ENCODE assay signal across 28 cellular contexts in genomic region chr2:47601518-47602015, GRCh38. TPM values are rescaled to one million over a fixed set of nuclear protein-coding genes. Genes with fewer than 3 reads are reported as not detected.
DNase-seq lines count a peak whose midpoint lies in the region; ATAC-seq, FAIRE-seq and TF ChIP-seq lines count a peak whose summit lies in the region.
"Had no signal": no experiment of that assay in that cellular context is flagged by ENCODE, and none has a peak within 500 bp of the region (broad histone marks: within the 10 kb centered on the region; RNA-seq: fewer than 3 reads in every experiment).

No MANE protein-coding gene starts in this region.

- H3K4me3 ChIP-seq in H1 (ENCODE audit: extremely low read depth in 1 of 4, insufficient read depth in 2 of 4, low read depth in 3 of 4, low read length in 4 of 4) (no peak overlapping the region), esophagus muscularis mucosa (no peak overlapping the region)
- H3K4me3 ChIP-seq: A549, GM12878, mucosa of descending colon, thoracic aorta had no signal

- H3K14ac ChIP-seq in H1 (ENCODE audit: insufficient read length) = no peak overlapping the region

- H4K91ac ChIP-seq in H1 (replicated peaks; ENCODE audit: insufficient read length, low read length) = no peak overlapping the region

- H3K27ac ChIP-seq in H1 (ENCODE audit: low read depth, low read length) (no peak overlapping the region), esophagus muscularis mucosa (replicated peaks in 1 of 4) (no peak overlapping the region)
- H3K27ac ChIP-seq: A549, thoracic aorta had no signal

- H2BK20ac ChIP-seq in H1 (ENCODE audit: low read length) = no peak overlapping the region

- H3K9me3 ChIP-seq in H1 (ENCODE audit: insufficient read depth in 2 of 2, low read depth in 1 of 2, low read length in 1 of 2) (no peaks in the 10 kb centered on the region), esophagus muscularis mucosa (no peaks in the 10 kb centered on the region)
- H3K9me3 ChIP-seq: mucosa of descending colon, thoracic aorta had no signal

- H3K4me1 ChIP-seq in H1 (replicated peaks in 1 of 4; ENCODE audit: control insufficient read depth in 3 of 4, insufficient read depth in 4 of 4, low read length in 3 of 4) = peaks cover 2 to 7% (median 4%) of the 10 kb centered on the region in 4 experiments; a peak in 6 of 7 replicates
- H3K4me1 ChIP-seq in esophagus muscularis mucosa = no peaks in the 10 kb centered on the region
- H3K4me1 ChIP-seq: A549 had no signal

- ATAC-seq in GM21390 (IDR thresholded peaks at IDR 0.05; ENCODE audit: unreplicated experiment) (no peak), sciatic nerve (no peak)
- ATAC-seq: A549, GM12878, mucosa of descending colon, T-cell had no signal

- H3K79me2 ChIP-seq in H1 (ENCODE audit: control insufficient read depth in 1 of 2, insufficient read depth in 2 of 2, low read length in 2 of 2) = no peaks in the 10 kb centered on the region; a peak in 1 of 4 replicates

- intact Hi-C loops in sciatic nerve (cut with DNase I) = no loop called here
- intact Hi-C loops in esophagus muscularis mucosa (cut with DNase I) = no loop called here

- H4K8ac ChIP-seq in H1 (ENCODE audit: extremely low read depth, insufficient read depth, low read length) = peak overlapping the region; percentile 71; the same call in 1 of the 2 replicates

- no peak overlapping the region for H2BK5ac ChIP-seq in H1 (ENCODE audit: low read depth, low read length)

- H3K36me3 ChIP-seq in H1 (ENCODE audit: control insufficient read depth in 2 of 4, insufficient read depth in 4 of 4, low read length in 3 of 4) = no peaks in the 10 kb centered on the region
- no peaks in the 10 kb centered on the region for H3K36me3 ChIP-seq in esophagus muscularis mucosa
- H3K36me3 ChIP-seq: thoracic aorta had no signal

- H3K4ac ChIP-seq in H1 (replicated peaks; ENCODE audit: insufficient read length, low read depth, low read length) = no peak overlapping the region

- H3K4me2 ChIP-seq in H1 (ENCODE audit: insufficient read depth in 1 of 2, low read depth in 2 of 2, low read length in 2 of 2) = no peak overlapping the region; a peak in 1 of 4 replicates
- H3K4me2 ChIP-seq: A549 had no signal

- no peak overlapping the region for H2AK5ac ChIP-seq in H1 (ENCODE audit: low read depth, low read length)

- H3K56ac ChIP-seq in H1 (replicated peaks; ENCODE audit: insufficient read length, low read depth, low read length) = no peak overlapping the region

- H2BK15ac ChIP-seq in H1 (ENCODE audit: low read length) = no peak overlapping the region

- no peak overlapping the region for H4K5ac ChIP-seq in H1 (ENCODE audit: insufficient read length, low read depth, low read length)

- POLR2A ChIA-PET in H1 (lab: Charles Lee; ENCODE audit: partially characterized antibody) = interaction anchor here (0.6 kb wide), 2 partner anchors 8 to 15 kb away, joined by 3 read pairs; no protein-coding TSS in a partner anchor

- no peak for TF ChIP-seq RAD21 in H1 (IDR thresholded peaks at IDR 0.05 in 1 of 2, conservative IDR thresholded peaks at IDR 0.05 in 1 of 2; ENCODE audit: low read depth in 2 of 2, low read length in 2 of 2)

- no peak overlapping the region for H2AFZ ChIP-seq in H1 (ENCODE audit: low read length)

- CTCF ChIA-PET in H1 (lab: Charles Lee; ENCODE audit: partially characterized antibody) = interaction anchor here (1.1 to 1.2 kb wide), 2 partner anchors 10 to 53 kb away, joined by 3 read pairs; no protein-coding TSS in a partner anchor

- TF ChIP-seq POLR2A in H1 (IDR thresholded peaks at IDR 0.05; ENCODE audit: control extremely low read depth in 1 of 2, low read depth in 2 of 2, low read length in 2 of 2) (no peak), esophagus muscularis mucosa (IDR thresholded peaks at IDR 0.05; ENCODE audit: low read depth) (no peak)

- H4K20me1 ChIP-seq in H1 (replicated peaks in 1 of 2; ENCODE audit: control insufficient read depth in 1 of 2, insufficient read depth in 2 of 2, low read length in 2 of 2) = no peaks in the 10 kb centered on the region

- FAIRE-seq in H1 (lab: Jason Lieb, UNC) = no peak
- FAIRE-seq: A549, GM12878, HTR-8/SVneo, small intestine had no signal

- DNase-seq in COR-L47 (lab: John Stamatoyannopoulos, UW) (peak; percentile 82), NCI-H1436 (lab: John Stamatoyannopoulos, UW) (peak; percentile 73), NCI-H2227 (lab: John Stamatoyannopoulos, UW; ENCODE audit: unreplicated experiment) (peak; percentile 40), H1 (ENCODE audit: low read depth in 1 of 2, low spot score in 2 of 2) (no peak), dermis blood vessel endothelial cell (no peak), sciatic nerve (ENCODE audit: low spot score) (no peak), esophagus muscularis mucosa (ENCODE audit: extremely low spot score) (no peak)
- DNase-seq: activated CD4-positive, alpha-beta T cell treated with anti-CD3 and anti-CD28 coated beads, Interleukin-2, amount 10 ng/mL, durations not matched to agents 24 days and 14 days; activated effector memory CD4-positive, alpha-beta T cell treated with Interleukin-2 at 50 U/mL for 16 hours; activated T-cell treated with anti-CD3 and anti-CD28 coated beads, Interleukin-2, amount 50 U/mL, for 1 hour; CD4-positive, alpha-beta T cell; DMS153; H7; mammary epithelial cell; mucosa of descending colon; natural killer cell; NCI-H1092; NCI-H226; NK-92 treated with Interleukin-12 subunit alpha and Interleukin-12 subunit beta, amount 100 ng/mL, for 24 hours; small intestine; stimulated activated naive CD4-positive, alpha-beta T cell; T-cell had no signal

- 77% methylated on average over 9 of the region's 9 CpGs; no CpG with 5 or more reads in 1 of the 2 experiments for WGBS in H1 (ENCODE audit: extremely low coverage in 1 of 2, insufficient coverage in 1 of 2, insufficient read length in 1 of 2, insufficient replicate concordance in 2 of 2, low coverage in 1 of 2, low lambda C conversion rate in 2 of 2, missing lambda C conversion rate in 1 of 2), 2 experiments
- WGBS in esophagus muscularis mucosa = 64% methylated on average over 9 of the region's 9 CpGs

- no peaks in the 10 kb centered on the region for H3K23me2 ChIP-seq in H1 (ENCODE audit: low read depth, low read length)

- H3K18ac ChIP-seq in H1 (ENCODE audit: extremely low read depth, low read length) = peak overlapping the region; percentile 1; the same call in 1 of the 2 replicates

- H3K27me3 ChIP-seq in H1 (replicated peaks in 1 of 4; ENCODE audit: control insufficient read depth in 3 of 4, extremely low read depth in 1 of 4, insufficient read depth in 3 of 4, low read length in 3 of 4) = no peaks in the 10 kb centered on the region
- H3K27me3 ChIP-seq in esophagus muscularis mucosa = no peaks in the 10 kb centered on the region

- no peaks in the 10 kb centered on the region for H3K79me1 ChIP-seq in H1 (ENCODE audit: low read depth, low read length)

- H3K9ac ChIP-seq in H1 (replicated peaks in 1 of 4; ENCODE audit: extremely low read depth in 1 of 4, low read depth in 3 of 4, low read length in 3 of 4) = no peak overlapping the region

- TF ChIP-seq CTCF in H1 (IDR thresholded peaks at IDR 0.05; ENCODE audit: control extremely low read depth in 1 of 3, insufficient read depth in 1 of 3, low read depth in 1 of 3, low read length in 3 of 3) (no peak), esophagus muscularis mucosa (IDR thresholded peaks at IDR 0.05) (no peak)

- H2BK120ac ChIP-seq in H1 (replicated peaks; ENCODE audit: low read depth, low read length) = no peak overlapping the region

- H3K23ac ChIP-seq in H1 (ENCODE audit: insufficient read length) = no peak overlapping the region

- H2BK12ac ChIP-seq in H1 (ENCODE audit: low read depth, low read length) = no peak overlapping the region

- TF ChIP-seq EP300 in H1 (IDR thresholded peaks at IDR 0.05; ENCODE audit: borderline replicate concordance in 1 of 2, low read depth in 2 of 2, low read length in 2 of 2) (no peak), esophagus muscularis mucosa (IDR thresholded peaks at IDR 0.05) (no peak)

TF ChIP-seq in H1, 55 proteins besides CTCF, POLR2A, EP300 and RAD21:
- TF ChIP-seq SIN3A (conservative IDR thresholded peaks at IDR 0.05 in 1 of 2, IDR thresholded peaks at IDR 0.05 in 1 of 2; ENCODE audit: low read depth in 1 of 2, low read length in 2 of 2) (no peak), NANOG (IDR thresholded peaks at IDR 0.05; ENCODE audit: insufficient read depth, low read depth, low read length, poor library complexity, severe bottlenecking) (no peak), RNF2 (IDR thresholded peaks at IDR 0.05; ENCODE audit: borderline replicate concordance, low read depth, low read length, missing control alignments, poor library complexity, severe bottlenecking) (no peak), SRF (IDR thresholded peaks at IDR 0.05; ENCODE audit: low read depth, low read length) (no peak), SAP30 (IDR thresholded peaks at IDR 0.05; ENCODE audit: insufficient read depth, insufficient replicate concordance, low read length) (no peak), RFX5 (IDR thresholded peaks at IDR 0.05; ENCODE audit: borderline replicate concordance, low read depth, low read length) (no peak), CHD1 (IDR thresholded peaks at IDR 0.05; ENCODE audit: low read depth, low read length) (no peak), HDAC6 (IDR thresholded peaks at IDR 0.05; ENCODE audit: low read depth, low read length) (no peak), POU5F1 (IDR thresholded peaks at IDR 0.05; ENCODE audit: low read depth, low read length) (no peak), TEAD4 (IDR thresholded peaks at IDR 0.05; ENCODE audit: low read depth, low read length) (no peak)
TF ChIP-seq in H1: peak in this region for 0.

RNA-seq across cellular contexts. Expression of gene KCNK12, which starts 30.8 kb away (rescaled TPM):
- 7.2 and 8.5 TPM in 2 replicates for total RNA-seq in H1 (2021; fragmentation: NEBNext Ultra II Directional; extraction: Animal tissue kit (Norgen Biotek cat#: 25700))
- polyA plus RNA-seq in H1 (2011; rRNA removed) = 8.4 and 10.1 TPM in 2 replicates
- 6.4 TPM for polyA plus RNA-seq in H1 (2011; cell fraction: cytosol; rRNA removed)
- 9.6 TPM for polyA plus RNA-seq in H1 (2011; cell fraction: nucleus; rRNA removed)
- 2.5 to 7.0 TPM (median 5.2 TPM) in 4 replicates for polyA plus RNA-seq in H1 (2012, experiment 1 of 2)
- polyA plus RNA-seq in H1 (2012, experiment 2 of 2) = 2.4 TPM
- polyA plus RNA-seq in H1 (2013, experiment 1 of 2) = 4.2 TPM
- 4.1 TPM for polyA plus RNA-seq in H1 (2013, experiment 2 of 2)
- polyA minus RNA-seq in H1 (2011; rRNA and poly(A)+ RNA removed) = 3.8 and 4.5 TPM in 2 replicates
- polyA minus RNA-seq in H1 (2011; cell fraction: cytosol; rRNA and poly(A)+ RNA removed) = 6.3 TPM
- 8.6 TPM for polyA minus RNA-seq in H1 (2011; cell fraction: nucleus; rRNA and poly(A)+ RNA removed)
- total RNA-seq in dermis blood vessel endothelial cell (under 0.01 TPM in 1 of 2 replicates, not detected in the other), sciatic nerve (75.4 TPM), esophagus muscularis mucosa (under 1 TPM in 2 of 4 donors, not detected in 2; 0.13 to 0.17 TPM)
- total RNA-seq: mammary epithelial cell, osteoblast, thoracic aorta had no signal
- polyA plus RNA-seq: mammary epithelial cell had no signal

Comparison
In these comparisons a context has a peak if more than half of its experiments do, and no peak if none do; other contexts are left out.
1. DNase-seq: peak in COR-L47 (single experiment), NCI-H1436 (single experiment) and NCI-H2227 (single experiment); none in H1 (0 of 2), dermis blood vessel endothelial cell (single experiment), sciatic nerve (single experiment) and esophagus muscularis mucosa (single experiment).